19 cellular contexts compared by ENCODE assay signal in the genomic region with DNA sequence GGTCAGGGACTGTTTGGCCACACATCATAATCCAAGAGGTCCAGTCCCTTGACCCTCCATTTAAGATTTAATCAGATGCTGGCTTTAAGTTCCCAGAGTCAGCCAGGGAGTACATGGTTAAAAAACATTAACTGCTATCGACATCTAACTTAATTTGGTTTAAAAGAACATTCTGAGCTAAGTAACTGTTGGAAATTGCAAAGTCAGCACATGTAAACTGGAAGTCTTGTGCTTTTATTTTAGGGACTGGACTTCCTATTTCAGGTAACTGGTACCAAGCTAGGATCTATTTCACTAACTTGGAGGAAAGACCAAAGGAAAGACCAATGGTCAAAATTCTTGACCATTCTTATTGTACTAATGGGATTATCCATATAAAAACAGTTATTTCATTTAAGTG. TPM values are rescaled to one million over a fixed set of nuclear protein-coding genes. Genes with fewer than 3 reads are reported as not detected.
DNase-seq lines count a peak whose midpoint lies in the region; ATAC-seq, FAIRE-seq and TF ChIP-seq lines count a peak whose summit lies in the region.
"Had no signal": no experiment of that assay in that cellular context is flagged by ENCODE, and none has a peak within 500 bp of the region (broad histone marks: within the 10 kb centered on the region; RNA-seq: fewer than 3 reads in every experiment).

No MANE protein-coding gene starts in this region.

- H3K27ac ChIP-seq in HepG2 (ENCODE audit: extremely low read length, insufficient read depth, low read length) (no peak overlapping the region), right lobe of liver (no peak overlapping the region), H1 (ENCODE audit: low read depth, low read length) (no peak overlapping the region), spleen (peak overlapping the region in 7 of 8 donors; percentile 43 to 80 (median 75))
- H3K27ac ChIP-seq: GM23248 had no signal

- no peak overlapping the region for H3K18ac ChIP-seq in H1 (ENCODE audit: extremely low read depth, low read length)

- no peak overlapping the region for H3K4me2 ChIP-seq in HepG2 (ENCODE audit: low read depth, low read length)
- no peak overlapping the region for H3K4me2 ChIP-seq in H1 (ENCODE audit: insufficient read depth in 1 of 2, low read depth in 2 of 2, low read length in 2 of 2)

- no peaks in the 10 kb centered on the region for H3K23me2 ChIP-seq in H1 (ENCODE audit: low read depth, low read length)

- H2AFZ ChIP-seq in HepG2 (ENCODE audit: low read length) (no peak overlapping the region), H1 (ENCODE audit: low read length) (no peak overlapping the region)
- H2AFZ ChIP-seq: GM23248 had no signal

- TF ChIP-seq RAD21 in HepG2 (CRISPR knock-in tag; IDR thresholded peaks at IDR 0.05) (no peak), H1 (IDR thresholded peaks at IDR 0.05 in 1 of 2, conservative IDR thresholded peaks at IDR 0.05 in 1 of 2; ENCODE audit: low read depth in 2 of 2, low read length in 2 of 2) (no peak)

- H3K4me1 Mint-ChIP-seq in CD14-positive monocyte: peaks cover 38% of the 10 kb centered on the region
- H3K4me1 Mint-ChIP-seq: H9 had no signal

- no peak overlapping the region for H2BK15ac ChIP-seq in H1 (ENCODE audit: low read length)

- H3K9ac ChIP-seq in HepG2 (ENCODE audit: insufficient read depth, low read depth, low read length) (no peak overlapping the region), H1 (replicated peaks in 1 of 4; ENCODE audit: extremely low read depth in 1 of 4, low read depth in 3 of 4, low read length in 3 of 4) (no peak overlapping the region)
- H3K9ac ChIP-seq: GM23248 had no signal

- H3K36me3 ChIP-seq in HepG2 (replicated peaks in 1 of 2; ENCODE audit: control insufficient read depth in 1 of 2, insufficient read depth in 2 of 2, low read length in 2 of 2) (peaks cover 12 to 70% of the 10 kb centered on the region in 2 experiments), right lobe of liver (peaks cover 0 to 44% (median 15%) of the 10 kb centered on the region in 4 donors), H1 (ENCODE audit: control insufficient read depth in 2 of 4, insufficient read depth in 4 of 4, low read length in 3 of 4) (peaks cover 2 to 42% (median 20%) of the 10 kb centered on the region in 4 experiments; a peak in 7 of 8 replicates), spleen (peaks cover 0 to 100% (median 57%) of the 10 kb centered on the region in 6 donors)

- no peaks in the 10 kb centered on the region for H3K4me1 ChIP-seq in HepG2 (ENCODE audit: insufficient read depth, low read length)
- no peaks in the 10 kb centered on the region for H3K4me1 ChIP-seq in right lobe of liver
- H3K4me1 ChIP-seq in H1 (replicated peaks in 1 of 4; ENCODE audit: control insufficient read depth in 3 of 4, insufficient read depth in 4 of 4, low read length in 3 of 4): no peaks in the 10 kb centered on the region
- H3K4me1 ChIP-seq in spleen: peaks cover 0 to 45% (median 9%) of the 10 kb centered on the region in 6 donors

- no peak overlapping the region for H3K4me3 Mint-ChIP-seq in CD14-positive monocyte
- H3K4me3 Mint-ChIP-seq: CD4-positive, CD25-positive, alpha-beta regulatory T cell; CD8-positive, alpha-beta T cell; H9 had no signal

- H3K14ac ChIP-seq in H1 (ENCODE audit: insufficient read length): no peak overlapping the region

- H2BK5ac ChIP-seq in H1 (ENCODE audit: low read depth, low read length): no peak overlapping the region

- no peaks in the 10 kb centered on the region for H3K9me3 Mint-ChIP-seq in CD14-positive monocyte
- H3K9me3 Mint-ChIP-seq: CD4-positive, CD25-positive, alpha-beta regulatory T cell; CD8-positive, alpha-beta T cell; H9 had no signal

- POLR2A ChIA-PET in HepG2 (lab: Yijun Ruan, JAX): no interaction called here
- POLR2A ChIA-PET in H1 (lab: Charles Lee; ENCODE audit: partially characterized antibody): no interaction called here

- no peaks in the 10 kb centered on the region for H3K79me1 ChIP-seq in H1 (ENCODE audit: low read depth, low read length)

- H3K56ac ChIP-seq in H1 (replicated peaks; ENCODE audit: insufficient read length, low read depth, low read length): no peak overlapping the region

- CTCF ChIA-PET in HepG2 (lab: Yijun Ruan, JAX; ENCODE audit: low intra/inter-chr PET ratio, low total read pairs) (no interaction called here), H1 (lab: Charles Lee; ENCODE audit: partially characterized antibody) (interaction anchor here (0.9 to 3.5 kb wide), 3 partner anchors 10 to 167 kb away, joined by 3 to 15 read pairs (median 3); no protein-coding TSS in a partner anchor)

- H4K91ac ChIP-seq in H1 (replicated peaks; ENCODE audit: insufficient read length, low read length): no peak overlapping the region

- ATAC-seq in HepG2 (no peak), right lobe of liver (no peak), GM21447 (IDR thresholded peaks at IDR 0.05; ENCODE audit: unreplicated experiment) (no peak)
- ATAC-seq: CD8-positive, alpha-beta T cell; HCT116 had no signal

- H4K20me1 ChIP-seq in HepG2 (ENCODE audit: insufficient read depth, low read length) (no peaks in the 10 kb centered on the region), H1 (replicated peaks in 1 of 2; ENCODE audit: control insufficient read depth in 1 of 2, insufficient read depth in 2 of 2, low read length in 2 of 2) (peaks cover 0 to 2% of the 10 kb centered on the region in 2 experiments)

- FAIRE-seq in HepG2 (lab: Jason Lieb, UNC) (no peak), H1 (lab: Jason Lieb, UNC) (no peak)
- FAIRE-seq: G401.6, GM12892 had no signal

- no TSS peak for BruUV-seq in HepG2 (replicated peaks; lab: Mats Ljungman, UMichigan)

- H3K27ac Mint-ChIP-seq in CD14-positive monocyte: peak overlapping the region in 6 of 7 donors; percentile 46 to 90 (median 73)
- H3K27ac Mint-ChIP-seq: CD8-positive, alpha-beta T cell had no signal

- H2BK20ac ChIP-seq in H1 (ENCODE audit: low read length): no peak overlapping the region

- TF ChIP-seq EP300 in HepG2 (IDR thresholded peaks at IDR 0.05; ENCODE audit: low read depth in 2 of 2, low read length in 2 of 2) (no peak), HepG2 (CRISPR knock-in tag; IDR thresholded peaks at IDR 0.05; ENCODE audit: borderline replicate concordance) (no peak), H1 (IDR thresholded peaks at IDR 0.05; ENCODE audit: borderline replicate concordance in 1 of 2, low read depth in 2 of 2, low read length in 2 of 2) (no peak)

- H3K27me3 Mint-ChIP-seq in CD14-positive monocyte (ENCODE audit: low read depth in 3 of 3): no peaks in the 10 kb centered on the region
- H3K27me3 Mint-ChIP-seq: CD4-positive, CD25-positive, alpha-beta regulatory T cell had no signal

- H2AK5ac ChIP-seq in H1 (ENCODE audit: low read depth, low read length): no peak overlapping the region

- no peak overlapping the region for H3K4me3 ChIP-seq in HepG2 (replicated peaks in 1 of 3; ENCODE audit: insufficient read depth in 1 of 3, low read depth in 2 of 3, low read length in 3 of 3)
- H3K4me3 ChIP-seq in right lobe of liver: no peak overlapping the region
- no peak overlapping the region for H3K4me3 ChIP-seq in H1 (ENCODE audit: extremely low read depth in 1 of 4, insufficient read depth in 2 of 4, low read depth in 3 of 4, low read length in 4 of 4)
- H3K4me3 ChIP-seq in spleen: peak overlapping the region in 1 of 8 donors; percentile 37
- H3K4me3 ChIP-seq: GM23248 had no signal

- no peaks in the 10 kb centered on the region for H3K27me3 ChIP-seq in HepG2 (ENCODE audit: control insufficient read depth in 1 of 2, insufficient read depth in 2 of 2, low read length in 2 of 2)
- no peaks in the 10 kb centered on the region for H3K27me3 ChIP-seq in right lobe of liver
- H3K27me3 ChIP-seq in H1 (replicated peaks in 1 of 4; ENCODE audit: control insufficient read depth in 3 of 4, extremely low read depth in 1 of 4, insufficient read depth in 3 of 4, low read length in 3 of 4): no peaks in the 10 kb centered on the region
- H3K27me3 ChIP-seq in spleen (replicated peaks in 1 of 7): no peaks in the 10 kb centered on the region

- H3K9me3 ChIP-seq in HepG2 (ENCODE audit: low read length) (no peaks in the 10 kb centered on the region), right lobe of liver (no peaks in the 10 kb centered on the region), H1 (ENCODE audit: insufficient read depth in 2 of 2, low read depth in 1 of 2, low read length in 1 of 2) (no peaks in the 10 kb centered on the region), spleen (no peaks in the 10 kb centered on the region)
- H3K9me3 ChIP-seq: Caco-2 had no signal

- DNase-seq in HepG2 (ENCODE audit: low spot score) (no peak), right lobe of liver (no peak), CD14-positive monocyte (ENCODE audit: low spot score) (no peak), H1 (ENCODE audit: low read depth in 1 of 2, low spot score in 2 of 2) (no peak), spleen (no peak), NCI-H1105 treated with DMSO at 0.1 percent for 48 hours (lab: John Stamatoyannopoulos, UW) (no peak)
- DNase-seq: 8988T; C1 segment of cervical spinal cord; Caco-2; CD8-positive, alpha-beta T cell; DMS153; DND-41; GM23248; H9 had no signal

- TF ChIP-seq CTCF in HepG2 (CRISPR knock-in tag; IDR thresholded peaks at IDR 0.05) (no peak), right lobe of liver (IDR thresholded peaks at IDR 0.05) (no peak), CD14-positive monocyte (IDR thresholded peaks at IDR 0.05) (no peak), H1 (IDR thresholded peaks at IDR 0.05; ENCODE audit: control extremely low read depth in 1 of 3, insufficient read depth in 1 of 3, low read depth in 1 of 3, low read length in 3 of 3) (no peak), spleen (IDR thresholded peaks at IDR 0.05 in 8 of 11, conservative IDR thresholded peaks at IDR 0.05 in 3 of 11) (no peak)

- H3K23ac ChIP-seq in H1 (ENCODE audit: insufficient read length): no peak overlapping the region

- TF ChIP-seq POLR2A in HepG2 (IDR thresholded peaks at IDR 0.05; ENCODE audit: insufficient read depth in 1 of 2, low read depth in 2 of 2, low read length in 2 of 2) (no peak), right lobe of liver (IDR thresholded peaks at IDR 0.05) (no peak), H1 (IDR thresholded peaks at IDR 0.05; ENCODE audit: control extremely low read depth in 1 of 2, low read depth in 2 of 2, low read length in 2 of 2) (no peak), spleen (IDR thresholded peaks at IDR 0.05) (no peak)

- H2BK12ac ChIP-seq in H1 (ENCODE audit: low read depth, low read length): no peak overlapping the region

- 100% methylated on average over 1 of the region's 1 CpG for WGBS in HepG2 (ENCODE audit: low lambda C conversion rate)
- WGBS in right lobe of liver (ENCODE audit: insufficient coverage, low coverage, low lambda C conversion rate, missing lambda C conversion rate): 78% methylated on average over 1 of the region's 1 CpG
- WGBS in H1 (ENCODE audit: extremely low coverage in 1 of 2, insufficient coverage in 1 of 2, insufficient read length in 1 of 2, insufficient replicate concordance in 2 of 2, low coverage in 1 of 2, low lambda C conversion rate in 2 of 2, missing lambda C conversion rate in 1 of 2), 2 experiments: 83% methylated on average over 1 of the region's 1 CpG; no CpG with 5 or more reads in 1 of the 2 experiments
- 65 to 82% (median 78%) methylated on average over 1 of the region's 1 CpG for WGBS in spleen, 5 donors

- intact Hi-C loops in HepG2 (cut with micrococcal nuclease; ENCODE audit: unreplicated experiment) (no loop called here), right lobe of liver (cut with DNase I) (no loop called here), CD14-positive monocyte (cut with micrococcal nuclease) (loop anchor here (5.0 kb wide), 1 partner anchor 39 kb away; a partner anchor contains a TSS), spleen (cut with DNase I; ENCODE audit: low total_unique reads) (no loop called here)

- H4K5ac ChIP-seq in H1 (ENCODE audit: insufficient read length, low read depth, low read length): no peak overlapping the region

- in situ Hi-C loops in HepG2 (cut with HindIII; ENCODE audit: extremely low pct_ligation_motif_present, low pct_unique_long_range_greater_than_20kb): no loop called here

- no peak overlapping the region for H4K8ac ChIP-seq in H1 (ENCODE audit: extremely low read depth, insufficient read depth, low read length)

- no peak overlapping the region for H2BK120ac ChIP-seq in H1 (replicated peaks; ENCODE audit: low read depth, low read length)

- peaks cover 82 to 85% of the 10 kb centered on the region in 2 donors for H3K36me3 Mint-ChIP-seq in CD14-positive monocyte

- H3K4ac ChIP-seq in H1 (replicated peaks; ENCODE audit: insufficient read length, low read depth, low read length): no peak overlapping the region

- H3K79me2 ChIP-seq in HepG2 (ENCODE audit: insufficient read depth, low read length) (no peaks in the 10 kb centered on the region), H1 (ENCODE audit: control insufficient read depth in 1 of 2, insufficient read depth in 2 of 2, low read length in 2 of 2) (no peaks in the 10 kb centered on the region)

RNA-seq across cellular contexts. Expression of a gene that starts 40.6 kb away (rescaled TPM):
- total RNA-seq in HepG2 (2016; rRNA removed; fragmentation: Illumina TruSeq; extraction: Trizol): 28.1 and 49.8 TPM in 2 replicates
- total RNA-seq in HepG2 (2016; cell fraction: cytosol; rRNA removed; fragmentation: Illumina TruSeq; extraction: Trizol; ENCODE audit: low read depth): 2.4 and 2.7 TPM in 2 replicates
- total RNA-seq in HepG2 (2016; cell fraction: insoluble cytoplasmic fraction; rRNA removed; fragmentation: Illumina TruSeq; extraction: Trizol): 24.8 and 48.3 TPM in 2 replicates
- 7.4 and 9.1 TPM in 2 replicates for total RNA-seq in HepG2 (2016; cell fraction: membrane; rRNA removed; fragmentation: Illumina TruSeq; extraction: Trizol)
- 53.7 and 57.7 TPM in 2 replicates for total RNA-seq in HepG2 (2016; cell fraction: nucleus; rRNA removed; fragmentation: Illumina TruSeq; extraction: Trizol)
- polyA plus RNA-seq in HepG2 (2011; rRNA removed): 51.0 and 56.7 TPM in 2 replicates
- polyA plus RNA-seq in HepG2 (2011; cell fraction: cytosol; rRNA removed): 33.1 and 51.2 TPM in 2 replicates
- polyA plus RNA-seq in HepG2 (2011; cell fraction: nucleus; rRNA removed): 14.3 and 18.8 TPM in 2 replicates
- polyA plus RNA-seq in HepG2 (2012): 41.6 and 43.2 TPM in 2 replicates
- 1.2 and 1.5 TPM in 2 replicates for polyA plus RNA-seq in HepG2 (2016; cell fraction: cytosol; fragmentation: Illumina TruSeq; extraction: Trizol; ENCODE audit: low read depth)
- polyA plus RNA-seq in HepG2 (2016; cell fraction: insoluble cytoplasmic fraction; fragmentation: Illumina TruSeq; extraction: Trizol; ENCODE audit: low read depth): 15.9 and 16.5 TPM in 2 replicates
- 2.6 and 3.8 TPM in 2 replicates for polyA plus RNA-seq in HepG2 (2016; cell fraction: membrane; fragmentation: Illumina TruSeq; extraction: Trizol; ENCODE audit: low read depth)
- 40.9 and 42.8 TPM in 2 replicates for polyA plus RNA-seq in HepG2 (2016; cell fraction: nucleus; fragmentation: Illumina TruSeq; extraction: Trizol; ENCODE audit: insufficient read depth, low read depth)
- 133 and 193 TPM in 2 replicates for polyA minus RNA-seq in HepG2 (2011; rRNA and poly(A)+ RNA removed; ENCODE audit: low replicate concordance)
- polyA minus RNA-seq in HepG2 (2011; cell fraction: cytosol; rRNA and poly(A)+ RNA removed): 83.4 and 112 TPM in 2 replicates
- polyA minus RNA-seq in HepG2 (2011; cell fraction: nucleus; rRNA and poly(A)+ RNA removed): 33.0 and 62.8 TPM in 2 replicates
- total RNA-seq in right lobe of liver: 10 to 100 TPM; 41.0 to 87.5 (median 63.7) TPM
- polyA plus RNA-seq in CD14-positive monocyte: 100 to 1,000 TPM; 203 to 274 TPM
- 27.2 and 28.5 TPM in 2 replicates for total RNA-seq in H1 (2021; fragmentation: NEBNext Ultra II Directional; extraction: Animal tissue kit (Norgen Biotek cat#: 25700))
- 13.5 and 16.0 TPM in 2 replicates for polyA plus RNA-seq in H1 (2011; rRNA removed)
- polyA plus RNA-seq in H1 (2011; cell fraction: cytosol; rRNA removed): 16.5 TPM
- polyA plus RNA-seq in H1 (2011; cell fraction: nucleus; rRNA removed): 13.6 TPM
- polyA plus RNA-seq in H1 (2012, experiment 1 of 2): 13.5 to 19.9 TPM (median 17.9 TPM) in 4 replicates
- polyA plus RNA-seq in H1 (2012, experiment 2 of 2): 4.2 TPM
- 31.6 TPM for polyA plus RNA-seq in H1 (2013, experiment 1 of 2)
- polyA plus RNA-seq in H1 (2013, experiment 2 of 2): 33.1 TPM
- polyA minus RNA-seq in H1 (2011; rRNA and poly(A)+ RNA removed): 46.9 and 106 TPM in 2 replicates
- polyA minus RNA-seq in H1 (2011; cell fraction: cytosol; rRNA and poly(A)+ RNA removed): 36.0 TPM
- 18.6 TPM for polyA minus RNA-seq in H1 (2011; cell fraction: nucleus; rRNA and poly(A)+ RNA removed)
- 100 to 1,000 TPM in 6 of 7 donors, 10 to 100 TPM in 1; 99.4 to 154 (median 130) TPM for total RNA-seq in spleen
- polyA plus RNA-seq in spleen: 10 to 100 TPM in 2 of 3 donors, 1 to 10 TPM in 1; 8.3 to 17.1 (median 13.8) TPM

Comparison
In these comparisons a context has a peak if more than half of its experiments do, and no peak if none do; other contexts are left out.
1. H3K27ac ChIP-seq: peak in spleen (7 of 8); none in HepG2 (single experiment), right lobe of liver (0 of 3) and H1 (single experiment).
2. intact Hi-C loops: an anchor here in CD14-positive monocyte (5.0 kb wide); none called in HepG2, right lobe of liver and spleen.